ENCODE assay signal across 8 cellular contexts in genomic region chr22:44026630-44027511, GRCh38. TPM values are rescaled to one million over a fixed set of nuclear protein-coding genes. Genes with fewer than 3 reads are reported as not detected.
DNase-seq lines count a peak whose midpoint lies in the region; ATAC-seq and TF ChIP-seq lines count a peak whose summit lies in the region.

No MANE protein-coding gene starts in this region.

- no peak overlapping the region for H2AFZ ChIP-seq in PC-9

- H3K79me2 ChIP-seq in PC-9 (ENCODE audit: low read depth): peaks cover 6% of the 10 kb centered on the region

- BruUV-seq in PC-9 (replicated peaks; lab: Mats Ljungman, UMichigan): no TSS peak

- no peak overlapping the region for H3K4me2 ChIP-seq in PC-9

- no peaks in the 10 kb centered on the region for H3K36me3 ChIP-seq in PC-9 (ENCODE audit: low read depth)

- no peak overlapping the region for H3K4me3 ChIP-seq in PC-9

- ATAC-seq in HG02588 (IDR thresholded peaks at IDR 0.05; ENCODE audit: unreplicated experiment) (peak; percentile 50), left lobe of liver (peak; percentile 32)

- intact Hi-C loops in PC-9 (cut with micrococcal nuclease; ENCODE audit: unreplicated experiment): no loop called here

- no peaks in the 10 kb centered on the region for H3K27me3 ChIP-seq in PC-9 (ENCODE audit: insufficient read depth, low read depth)

- no peak overlapping the region for H3K27ac ChIP-seq in PC-9

- POLR2A ChIA-PET in PC-9 (lab: Charles Lee; ENCODE audit: unreplicated experiment): no interaction called here

- CTCF ChIA-PET in PC-9 (lab: Charles Lee): no interaction called here

- no peaks in the 10 kb centered on the region for H3K9me2 ChIP-seq in PC-9 (ENCODE audit: insufficient read depth)

- no peaks in the 10 kb centered on the region for H3F3A ChIP-seq in PC-9 (ENCODE audit: insufficient read depth, low read depth)

- TF ChIP-seq CTCF in GM10266 (IDR thresholded peaks at IDR 0.05; ENCODE audit: control insufficient read depth, insufficient read depth, low read depth, missing control alignments): no peak
- no peak for TF ChIP-seq CTCF in PC-9 (conservative IDR thresholded peaks at IDR 0.05)

- H3K4me1 ChIP-seq in PC-9 (replicated peaks; ENCODE audit: insufficient read depth): peaks cover 5% of the 10 kb centered on the region

- H4K20me1 ChIP-seq in PC-9 (ENCODE audit: insufficient read depth): peaks cover 5% of the 10 kb centered on the region; the same call in 1 of the 2 replicates

- H3K9me3 ChIP-seq in PC-9 (ENCODE audit: insufficient read depth, low read depth): no peaks in the 10 kb centered on the region

- DNase-seq in GM10266 (ENCODE audit: extremely low spot score): peak; percentile 92
- DNase-seq in SHP77 treated with DMSO at 0.1 percent for 48 hours (lab: John Stamatoyannopoulos, UW): peak; percentile 14
- DNase-seq in activated gamma-delta T cell treated with anti-CD3 and anti-CD28 coated beads, Interleukin-2, amount 50 U/mL, for 16 hours (ENCODE audit: low read depth): peak; percentile 51
- DNase-seq in left lobe of liver (ENCODE audit: low spot score): peak; percentile 67
- peak; percentile 18 to 30 (median 25) for DNase-seq in stimulated activated CD4-positive, alpha-beta T cell treated with anti-CD3 and anti-CD28 coated beads, TNF-alpha, amount 100 ng/mL, for 4 hours (ENCODE audit: low read depth in 3 of 3)
- DNase-seq in LoVo (ENCODE audit: low spot score): no peak
- no peak for DNase-seq in PC-9

RNA-seq across cellular contexts. Expression of gene PARVB, which starts 2.8 kb away (rescaled TPM):
- 14.3 TPM for total RNA-seq in left lobe of liver
- 35.3 and 40.9 TPM in 2 replicates for total RNA-seq in PC-9 (2021)

Comparison
In these comparisons a context has a peak if more than half of its experiments do, and no peak if none do; other contexts are left out.
1. DNase-seq: peak in GM10266 (single experiment), SHP77 treated with DMSO at 0.1 percent for 48 hours (single experiment), activated gamma-delta T cell treated with anti-CD3 and anti-CD28 coated beads, Interleukin-2, amount 50 U/mL, for 16 hours (single experiment), left lobe of liver (single experiment) and stimulated activated CD4-positive, alpha-beta T cell treated with anti-CD3 and anti-CD28 coated beads, TNF-alpha, amount 100 ng/mL, for 4 hours (3 of 3); none in LoVo (single experiment) and PC-9 (0 of 2).